ENCODE assay signal across 9 cellular contexts in the genomic region with DNA sequence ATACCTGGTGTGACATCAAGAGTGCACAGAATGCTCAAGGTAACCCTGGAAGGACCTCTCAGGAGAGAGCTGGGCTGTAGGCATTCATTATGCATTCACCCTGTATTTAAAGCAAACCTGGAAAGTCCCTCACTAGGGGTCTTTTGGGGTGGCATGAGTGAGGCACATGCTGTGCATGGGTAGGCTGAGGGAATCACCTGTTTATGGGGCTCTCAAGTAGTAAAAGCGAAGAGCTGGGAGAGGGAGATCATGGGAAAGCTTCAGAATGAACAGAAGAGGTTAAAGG. TPM values are rescaled to one million over a fixed set of nuclear protein-coding genes. Genes with fewer than 3 reads are reported as not detected.
DNase-seq lines count a peak whose midpoint lies in the region; ATAC-seq, FAIRE-seq and TF ChIP-seq lines count a peak whose summit lies in the region.
"Had no signal": no experiment of that assay in that cellular context is flagged by ENCODE, and none has a peak within 500 bp of the region (broad histone marks: within the 10 kb centered on the region; RNA-seq: fewer than 3 reads in every experiment).

No MANE protein-coding gene starts in this region.

- POLR2A ChIA-PET in CD8-positive, alpha-beta T cell (lab: Charles Lee): interaction anchor here (0.9 to 1.2 kb wide), 2 partner anchors 12 to 45 kb away, joined by 3 to 6 read pairs; a partner anchor contains a TSS

- H3K9me3 ChIP-seq in CD8-positive, alpha-beta T cell (ENCODE audit: low read length): no peaks in the 10 kb centered on the region
- no peaks in the 10 kb centered on the region for H3K9me3 ChIP-seq in SJSA1 (replicated peaks)
- peaks cover 2% of the 10 kb centered on the region for H3K9me3 ChIP-seq in trophoblast cell (ENCODE audit: insufficient read depth, low read depth, low read length)

- H3K14ac ChIP-seq in trophoblast cell (ENCODE audit: low read length): peak overlapping the region; percentile 93

- H2AK5ac ChIP-seq in trophoblast cell (ENCODE audit: low read length): no peak overlapping the region

- H3K4ac ChIP-seq in trophoblast cell (ENCODE audit: low read depth, low read length): peak overlapping the region; percentile 91

- H4K8ac ChIP-seq in trophoblast cell (ENCODE audit: low read depth, low read length): peak overlapping the region; percentile 64

- peak overlapping the region; percentile 75 for H3K4me2 ChIP-seq in trophoblast cell (ENCODE audit: low read length)

- no peak overlapping the region for H3K23ac ChIP-seq in trophoblast cell (ENCODE audit: low read length)

- no peaks in the 10 kb centered on the region for H3K36me3 ChIP-seq in CD8-positive, alpha-beta T cell (ENCODE audit: insufficient read depth, low read length)
- H3K36me3 ChIP-seq in SJSA1 (no peaks in the 10 kb centered on the region), trophoblast cell (ENCODE audit: control insufficient read depth in 1 of 2, insufficient read depth in 2 of 2, low read length in 2 of 2) (peaks cover 18 to 20% of the 10 kb centered on the region in 2 experiments)

- peak overlapping the region; percentile 82 for H2BK120ac ChIP-seq in trophoblast cell (ENCODE audit: insufficient read depth, low read length, poor library complexity)

- peaks cover 33% of the 10 kb centered on the region for H3K79me2 ChIP-seq in trophoblast cell (ENCODE audit: control insufficient read depth, insufficient read depth, low read length, poor library complexity)

- peak overlapping the region; percentile 87 for H3K27ac Mint-ChIP-seq in CD8-positive, alpha-beta T cell

- WGBS in trophoblast cell (ENCODE audit: extremely low coverage, insufficient coverage, insufficient read length): no CpG with 5 or more reads among the region's 1 CpG

- H3K18ac ChIP-seq in trophoblast cell (ENCODE audit: low read length): peak overlapping the region; percentile 77

- DNase-seq in CD8-positive, alpha-beta T cell: no peak
- DNase-seq in SJSA1 (ENCODE audit: low read depth in 1 of 2, low spot score in 2 of 2) (no peak), epithelial cell of proximal tubule (ENCODE audit: low read depth) (no peak), trophoblast cell (no peak), NCI-H1436 treated with DMSO at 0.1 percent for 48 hours (lab: John Stamatoyannopoulos, UW) (no peak), HTR-8/SVneo (ENCODE audit: insufficient read length, low spot score) (no peak), GM10266 (ENCODE audit: extremely low spot score) (no peak)

- peaks cover 57% of the 10 kb centered on the region for H3K79me1 ChIP-seq in trophoblast cell (ENCODE audit: low read length)

- peak overlapping the region; percentile 98 for H2BK5ac ChIP-seq in trophoblast cell (ENCODE audit: low read depth, low read length, poor library complexity)

- peak; percentile 7 for ATAC-seq in CD8-positive, alpha-beta T cell
- no peak for ATAC-seq in GM18517 (IDR thresholded peaks at IDR 0.05; ENCODE audit: unreplicated experiment)

- H3K4me3 Mint-ChIP-seq in CD8-positive, alpha-beta T cell: peak overlapping the region; percentile 86

- no peak for TF ChIP-seq CTCF in CD8-positive, alpha-beta T cell (IDR thresholded peaks at IDR 0.05)
- no peak for TF ChIP-seq CTCF in epithelial cell of proximal tubule (conservative IDR thresholded peaks at IDR 0.05; ENCODE audit: low read depth, low read length)
- no peak for TF ChIP-seq CTCF in GM10266 (IDR thresholded peaks at IDR 0.05; ENCODE audit: control insufficient read depth, insufficient read depth, low read depth, missing control alignments)

- H3K4me1 ChIP-seq in CD8-positive, alpha-beta T cell (ENCODE audit: insufficient read depth, low read length): peaks cover 36% of the 10 kb centered on the region
- H3K4me1 ChIP-seq in SJSA1 (replicated peaks) (peaks cover 64% of the 10 kb centered on the region), trophoblast cell (ENCODE audit: control insufficient read depth in 1 of 2, insufficient read depth in 2 of 2, low read length in 2 of 2) (peaks cover 36 to 46% of the 10 kb centered on the region in 2 experiments)

- no peak overlapping the region for H2AFZ ChIP-seq in trophoblast cell (ENCODE audit: insufficient read depth, low read length, poor library complexity)

- H3K9ac ChIP-seq in trophoblast cell (ENCODE audit: low read length): peak overlapping the region; percentile 95

- peaks cover 45% of the 10 kb centered on the region for H3K4me1 Mint-ChIP-seq in CD8-positive, alpha-beta T cell (ENCODE audit: low read depth)

- CTCF ChIA-PET in CD8-positive, alpha-beta T cell (lab: Charles Lee): interaction anchor here (0.8 to 4.6 kb wide), 7 partner anchors 12 to 111 kb away, joined by 3 to 24 read pairs (median 5); a partner anchor contains a TSS

- H3K4me3 ChIP-seq in CD8-positive, alpha-beta T cell (ENCODE audit: low read depth, low read length): peak overlapping the region; percentile 53
- H3K4me3 ChIP-seq in SJSA1 (peak overlapping the region; percentile 37; the same call in 1 of the 2 replicates), epithelial cell of proximal tubule (ENCODE audit: low read depth, low read length) (peak overlapping the region; percentile 87), trophoblast cell (ENCODE audit: low read depth, low read length) (peak overlapping the region; percentile 81)

- no peaks in the 10 kb centered on the region for H3K27me3 ChIP-seq in CD8-positive, alpha-beta T cell (ENCODE audit: insufficient read depth, low read length)
- H3K27me3 ChIP-seq in SJSA1 (replicated peaks): peaks cover 23% of the 10 kb centered on the region
- no peaks in the 10 kb centered on the region for H3K27me3 ChIP-seq in trophoblast cell (ENCODE audit: insufficient read depth, low read length)

- H3K27me3 Mint-ChIP-seq in CD8-positive, alpha-beta T cell (ENCODE audit: low read depth): no peaks in the 10 kb centered on the region

- intact Hi-C loops in CD8-positive, alpha-beta T cell (cut with DNase I, micrococcal nuclease): loop anchor here in 1 of 2 experiments (5.0 kb wide), 1 partner anchor 36 kb away; no protein-coding TSS in a partner anchor

- no peak overlapping the region for H4K12ac ChIP-seq in trophoblast cell (ENCODE audit: low read depth, low read length)

- H3K9me3 Mint-ChIP-seq in CD8-positive, alpha-beta T cell: no peaks in the 10 kb centered on the region

- peak overlapping the region; percentile 99 for H4K91ac ChIP-seq in trophoblast cell (ENCODE audit: low read depth, low read length)

- no peak overlapping the region for H2BK12ac ChIP-seq in trophoblast cell (ENCODE audit: low read length)

- no peak for FAIRE-seq in HTR-8/SVneo (lab: Jason Lieb, UNC)

- no peak overlapping the region for H3K27ac ChIP-seq in CD8-positive, alpha-beta T cell (ENCODE audit: low read depth, low read length)
- H3K27ac ChIP-seq in SJSA1 (no peak overlapping the region), trophoblast cell (ENCODE audit: low read depth, low read length) (peak overlapping the region; percentile 99)

- H3K36me3 Mint-ChIP-seq in CD8-positive, alpha-beta T cell: peaks cover 17% of the 10 kb centered on the region

RNA-seq across cellular contexts. Expression of a gene that starts 0.7 kb away (rescaled TPM):
- total RNA-seq in CD8-positive, alpha-beta T cell: 10 to 100 TPM in 1 of 2 experiments, 1 to 10 TPM in 1; 7.3 to 10.4 TPM
- total RNA-seq in SJSA1 (2014; rRNA removed; shearing (Covaris generic)): 0.89 and 0.91 TPM in 2 replicates
- 26.3 and 45.3 TPM in 2 replicates for total RNA-seq in epithelial cell of proximal tubule
- 81.6 and 84.2 TPM in 2 replicates for polyA plus RNA-seq in trophoblast cell (2013)
- total RNA-seq: fibroblast of lung had no signal

RNA-seq across cellular contexts. Expression of a gene that starts 7.2 kb away (rescaled TPM):
- total RNA-seq in CD8-positive, alpha-beta T cell: 10 to 100 TPM; 12.9 to 14.2 TPM
- 9.9 and 23.4 TPM in 2 replicates for total RNA-seq in SJSA1 (2014; rRNA removed; shearing (Covaris generic))
- total RNA-seq in epithelial cell of proximal tubule: 32.7 and 37.7 TPM in 2 replicates
- polyA plus RNA-seq in trophoblast cell (2013): 39.1 and 39.3 TPM in 2 replicates

RNA-seq across cellular contexts. Expression of a gene that starts 11.9 kb away (rescaled TPM):
- 10 to 100 TPM; 15.6 to 16.7 TPM for total RNA-seq in CD8-positive, alpha-beta T cell
- 40.7 and 76.6 TPM in 2 replicates for total RNA-seq in SJSA1 (2014; rRNA removed; shearing (Covaris generic))
- 28.6 and 77.8 TPM in 2 replicates for total RNA-seq in epithelial cell of proximal tubule
- 143 and 148 TPM in 2 replicates for polyA plus RNA-seq in trophoblast cell (2013)

RNA-seq across cellular contexts. Expression of a gene that starts 44.7 kb away (rescaled TPM):
- 10 to 100 TPM; 58.9 to 71.2 TPM for total RNA-seq in CD8-positive, alpha-beta T cell
- 61.7 and 94.8 TPM in 2 replicates for total RNA-seq in SJSA1 (2014; rRNA removed; shearing (Covaris generic))
- total RNA-seq in epithelial cell of proximal tubule: 170 and 193 TPM in 2 replicates
- 237 TPM in 2 replicates for polyA plus RNA-seq in trophoblast cell (2013)

RNA-seq across cellular contexts. Expression of a gene that starts 45.2 kb away (rescaled TPM):
- 1 to 10 TPM; 1.1 TPM for total RNA-seq in CD8-positive, alpha-beta T cell
- total RNA-seq in SJSA1 (2014; rRNA removed; shearing (Covaris generic)): 0.21 and 1.1 TPM in 2 replicates
- total RNA-seq in epithelial cell of proximal tubule: 3.4 and 9.4 TPM in 2 replicates
- 0.81 and 0.85 TPM in 2 replicates for polyA plus RNA-seq in trophoblast cell (2013)

Comparison
In these comparisons a context has a peak if more than half of its experiments do, and no peak if none do; other contexts are left out.
1. H3K4me3 ChIP-seq: peak in every context shown above with its lines; median percentile 87 in epithelial cell of proximal tubule; 81 in trophoblast cell; 53 in CD8-positive, alpha-beta T cell; 37 in SJSA1.